In the genomic region with DNA sequence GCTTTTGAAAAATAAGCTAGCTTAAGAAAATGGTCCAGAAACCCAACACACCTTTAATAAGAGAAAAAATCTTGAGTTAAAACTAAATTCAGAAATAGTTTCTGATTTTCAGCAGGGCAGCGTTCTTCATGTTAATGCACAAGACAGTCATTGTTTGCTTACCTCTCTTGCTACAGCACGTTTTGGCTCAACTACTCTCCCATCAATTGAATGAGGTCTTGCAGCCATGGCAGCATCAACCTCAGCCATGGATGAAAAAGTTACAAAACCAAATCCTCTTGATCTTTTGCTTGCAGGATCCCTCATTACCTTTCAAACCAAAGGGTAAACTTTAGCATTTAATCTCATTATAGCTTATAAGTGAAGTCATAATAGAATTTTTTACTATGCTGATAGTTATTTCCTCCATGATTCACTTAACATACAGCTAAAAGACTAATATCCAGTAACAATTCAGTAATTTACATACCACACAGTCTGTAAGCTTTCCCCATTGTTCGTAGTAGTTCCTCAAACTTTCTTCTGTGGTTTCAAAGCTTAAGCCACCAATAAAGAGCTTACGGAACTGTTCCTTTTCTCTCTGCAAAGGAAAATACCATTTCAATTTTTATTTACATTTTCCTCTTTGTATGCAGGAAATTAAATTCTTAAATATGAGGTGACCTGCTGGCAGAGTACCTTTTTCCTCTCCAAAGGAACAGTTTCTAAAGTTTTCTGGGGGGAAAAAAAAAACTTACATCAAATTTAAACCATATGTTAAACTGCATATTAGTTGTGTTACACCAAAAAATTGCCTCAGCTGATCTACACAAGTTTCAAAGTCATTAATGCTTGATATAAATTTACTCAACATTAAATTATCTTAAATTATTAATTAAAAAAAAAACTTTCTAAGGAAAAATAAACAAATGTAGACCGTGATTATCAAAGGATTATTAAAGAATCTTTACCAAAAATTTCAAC, we compare ENCODE assay signal across 8 cellular contexts. TPM values are rescaled to one million over a fixed set of nuclear protein-coding genes. Genes with fewer than 3 reads are reported as not detected.
DNase-seq lines count a peak whose midpoint lies in the region; ATAC-seq and TF ChIP-seq lines count a peak whose summit lies in the region.

No MANE protein-coding gene starts in this region.

- H3K36me3 Mint-ChIP-seq in Caco-2 (ENCODE audit: insufficient read depth, unreplicated experiment): peaks cover 94% of the 10 kb centered on the region
- peaks cover 64% of the 10 kb centered on the region for H3K36me3 Mint-ChIP-seq in chondrocyte (ENCODE audit: low read depth)
- peaks cover 75% of the 10 kb centered on the region for H3K36me3 Mint-ChIP-seq in neural crest cell (ENCODE audit: low read depth)

- H3K9me3 Mint-ChIP-seq in Caco-2 (ENCODE audit: unreplicated experiment) (no peaks in the 10 kb centered on the region), chondrocyte (ENCODE audit: low read depth) (no peaks in the 10 kb centered on the region), neural crest cell (peaks cover 6% of the 10 kb centered on the region)

- H3K4me1 Mint-ChIP-seq in Caco-2 (ENCODE audit: low read depth, unreplicated experiment): peaks cover 31% of the 10 kb centered on the region
- H3K4me1 Mint-ChIP-seq in chondrocyte (ENCODE audit: low read depth): peaks cover 48% of the 10 kb centered on the region
- peaks cover 63% of the 10 kb centered on the region for H3K4me1 Mint-ChIP-seq in neural crest cell

- H3K4me3 Mint-ChIP-seq in Caco-2 (ENCODE audit: unreplicated experiment) (peak overlapping the region; percentile 99), chondrocyte (ENCODE audit: unreplicated experiment) (peak overlapping the region; percentile 99), neural crest cell (peak overlapping the region; percentile 100)

- no peak for DNase-seq in Caco-2
- peak; percentile 45 for DNase-seq in NAMALWA (ENCODE audit: low spot score)
- DNase-seq in chondrocyte (ENCODE audit: low spot score): no peak
- DNase-seq in neural crest cell (ENCODE audit: low read depth, low spot score): no peak
- DNase-seq in stimulated activated naive CD4-positive, alpha-beta T cell treated with Interleukin-2 at 50 U/mL for 16 hours (lab: John Stamatoyannopoulos, UW): no peak
- DNase-seq in stimulated activated CD4-positive, alpha-beta T cell treated with anti-CD3 and anti-CD28 coated beads, Interleukin-2, amount 100 ng/mL, for 24 hours: no peak

- peaks cover 3% of the 10 kb centered on the region for H3K36me3 ChIP-seq in Caco-2 (ENCODE audit: control insufficient read depth, insufficient read depth, low read length)

- H3K9me3 ChIP-seq in Caco-2: no peaks in the 10 kb centered on the region

- TF ChIP-seq CTCF in Caco-2 (IDR thresholded peaks at IDR 0.05; ENCODE audit: insufficient read depth in 1 of 2, low read depth in 1 of 2, low read length in 1 of 2, severe bottlenecking in 1 of 2, unreplicated experiment in 1 of 2): no peak
- no peak for TF ChIP-seq CTCF in chondrocyte (IDR thresholded peaks at IDR 0.05)
- no peak for TF ChIP-seq CTCF in neural crest cell (conservative IDR thresholded peaks at IDR 0.05)

- peak overlapping the region; percentile 85; the same call in 1 of the 2 replicates for H3K4me3 ChIP-seq in Caco-2 (ENCODE audit: low read depth, low read length)

- H3K27ac Mint-ChIP-seq in Caco-2 (ENCODE audit: unreplicated experiment) (peak overlapping the region; percentile 56), chondrocyte (ENCODE audit: unreplicated experiment) (peak overlapping the region; percentile 87), neural crest cell (ENCODE audit: unreplicated experiment) (no peak overlapping the region)

- BruUV-seq in Caco-2 (replicated peaks; lab: Mats Ljungman, UMichigan): no TSS peak

- ATAC-seq in HG02884 (IDR thresholded peaks at IDR 0.05; ENCODE audit: unreplicated experiment) (no peak), HG02981 (IDR thresholded peaks at IDR 0.05; ENCODE audit: unreplicated experiment) (no peak)

- H3K27me3 ChIP-seq in Caco-2 (replicated peaks; ENCODE audit: control insufficient read depth, insufficient read depth, low read length): no peaks in the 10 kb centered on the region

- intact Hi-C loops in Caco-2 (cut with micrococcal nuclease; ENCODE audit: unreplicated experiment): no loop called here

- H3K27me3 Mint-ChIP-seq in Caco-2 (ENCODE audit: insufficient read depth, unreplicated experiment) (no peaks in the 10 kb centered on the region), chondrocyte (ENCODE audit: low read depth) (no peaks in the 10 kb centered on the region), neural crest cell (ENCODE audit: low read depth) (peaks cover 69% of the 10 kb centered on the region)

- H3K4me1 ChIP-seq in Caco-2: peaks cover 25% of the 10 kb centered on the region

- CTCF ChIA-PET in Caco-2 (lab: Charles Lee): interaction anchor here (0.7 to 1.3 kb wide), 2 partner anchors 46 to 319 kb away, joined by 3 to 4 read pairs; a partner anchor contains a TSS

- POLR2A ChIA-PET in Caco-2 (lab: Charles Lee): no interaction called here

RNA-seq across cellular contexts. Expression of a gene that starts 3.1 kb away (rescaled TPM):
- 799 and 839 TPM in 2 replicates for total RNA-seq in Caco-2 (2022)
- 311 to 604 TPM (median 313 TPM) in 3 replicates for total RNA-seq in chondrocyte
- 1,068 and 1,071 TPM in 2 replicates for total RNA-seq in neural crest cell

RNA-seq across cellular contexts. Expression of a gene that starts 4.1 kb away (rescaled TPM):
- 215 and 226 TPM in 2 replicates for total RNA-seq in Caco-2 (2022)
- 98.7 to 132 TPM (median 102 TPM) in 3 replicates for total RNA-seq in chondrocyte
- total RNA-seq in neural crest cell: 291 and 293 TPM in 2 replicates

RNA-seq across cellular contexts. Expression of a gene that starts 45.4 kb away (rescaled TPM):
- 38.4 and 39.2 TPM in 2 replicates for total RNA-seq in Caco-2 (2022)
- total RNA-seq in chondrocyte: 0.17 to 0.79 TPM (median 0.52 TPM) in 3 replicates
- 2.4 and 3.5 TPM in 2 replicates for total RNA-seq in neural crest cell
